Comparison of ENCODE assay signal across 8 cellular contexts in genomic region chr16:20740007-20740883, GRCh38. TPM values are rescaled to one million over a fixed set of nuclear protein-coding genes. Genes with fewer than 3 reads are reported as not detected.
DNase-seq lines count a peak whose midpoint lies in the region; ATAC-seq, FAIRE-seq and TF ChIP-seq lines count a peak whose summit lies in the region.

No MANE protein-coding gene starts in this region.

- H3K4me2 ChIP-seq in A549, result peak overlapping the region; percentile 85

- H3K27ac ChIP-seq in A549 (peak overlapping the region; percentile 95 to 96), neutrophil (peak overlapping the region; percentile 94)

- no peak for TF ChIP-seq RAD21 in A549 (conservative IDR thresholded peaks at IDR 0.05 in 1 of 2, IDR thresholded peaks at IDR 0.05 in 1 of 2)

- peak; percentile 44 for TF ChIP-seq CTCF in A549 (IDR thresholded peaks at IDR 0.05)
- TF ChIP-seq CTCF in GM12873 (IDR thresholded peaks at IDR 0.05; ENCODE audit: insufficient read depth, low read depth, low read length, missing control alignments), result peak; percentile 48
- TF ChIP-seq CTCF in neutrophil (IDR thresholded peaks at IDR 0.05), result no peak

- POLR2A ChIA-PET in A549 (lab: Yijun Ruan, JAX), result interaction anchor here (1.5 to 1.7 kb wide), 2 partner anchors 14 to 24 kb away, joined by 4 to 6 read pairs; partner anchors contain the start of gene ACSM3

- TF ChIP-seq POLR2A in A549 (IDR thresholded peaks at IDR 0.05; ENCODE audit: low read length), result no peak

- peaks cover 6% of the 10 kb centered on the region for H3K4me1 ChIP-seq in A549
- peaks cover 22 to 25% of the 10 kb centered on the region in 2 experiments for H3K4me1 ChIP-seq in neutrophil (ENCODE audit: control insufficient read depth in 1 of 2, insufficient read depth in 1 of 2, low read depth in 1 of 2, low read length in 1 of 2)

- H3K4me3 ChIP-seq in A549 (peak overlapping the region; percentile 89), neutrophil (ENCODE audit: low read depth in 1 of 2, low read length in 1 of 2) (peak overlapping the region; percentile 99)

- no peaks in the 10 kb centered on the region for H3K27me3 ChIP-seq in neutrophil

- H3K9me3 ChIP-seq in A549, result no peaks in the 10 kb centered on the region
- H3K9me3 ChIP-seq in neutrophil, result no peaks in the 10 kb centered on the region

- FAIRE-seq in A549 (lab: Jason Lieb, UNC), result no peak

- peaks cover 28% of the 10 kb centered on the region for H3K36me3 ChIP-seq in neutrophil

- peak; percentile 17 to 21 for DNase-seq in A549 (ENCODE audit: low read depth in 1 of 2, low spot score in 1 of 2)
- DNase-seq in T-helper 9 cell, result peak; percentile 2
- no peak for DNase-seq in OCI-M2 (lab: John Stamatoyannopoulos, UW; ENCODE audit: unreplicated experiment)
- DNase-seq in DMS114 treated with DMSO at 0.1 percent for 48 hours (lab: John Stamatoyannopoulos, UW; ENCODE audit: unreplicated experiment), result no peak
- DNase-seq in NCI-H2171 treated with DMSO at 0.1 percent for 48 hours (lab: John Stamatoyannopoulos, UW), result no peak

- ATAC-seq in A549, result peak; percentile 28 to 49; a peak in 4 of 6 replicates
- peak; percentile 41 for ATAC-seq in esophagus mucosa

- TF ChIP-seq EP300 in A549 (IDR thresholded peaks at IDR 0.05), result no peak

- 38% methylated on average over 11 of the region's 11 CpGs for WGBS in A549 (ENCODE audit: missing lambda C conversion rate)

- CTCF ChIA-PET in A549 (lab: Yijun Ruan, JAX), result interaction anchor here (1.4 to 1.6 kb wide), 3 partner anchors 9 to 109 kb away, joined by 3 to 6 read pairs (median 4); partner anchors contain the start of genes ERI2 and REXO5

TF ChIP-seq in A549, 52 proteins besides CTCF, POLR2A, EP300 and RAD21:
- TF ChIP-seq GATA3 (IDR thresholded peaks at IDR 0.05; ENCODE audit: borderline replicate concordance) (no peak), MAFK (IDR thresholded peaks at IDR 0.05; ENCODE audit: partially characterized antibody) (peak; percentile 24)

RNA-seq across cellular contexts. Expression of gene THUMPD1, which starts 1.4 kb away (rescaled TPM):
- polyA plus RNA-seq in A549 (2011; rRNA removed) (30.0 and 47.7 TPM in 2 replicates), A549 (2017; fragmentation: RNase III; extraction: RNeasy Plus Mini Kit Qiagen cat#74134 plus additional on column Dnase treatment) (25.9 to 27.8 TPM (median 27.8 TPM) in 3 replicates)
- polyA plus RNA-seq in A549 (2012; cell fraction: cytosol; rRNA removed), result 25.2 and 32.5 TPM in 2 replicates
- 16.3 and 47.7 TPM in 2 replicates for polyA plus RNA-seq in A549 (2012; cell fraction: nucleus; rRNA removed)
- polyA minus RNA-seq in A549 (2011; rRNA and poly(A)+ RNA removed), result 25.5 and 27.4 TPM in 2 replicates
- total RNA-seq in esophagus mucosa, result 15.1 TPM

RNA-seq across cellular contexts. Expression of gene ACSM3, which starts 23.6 kb away (rescaled TPM):
- polyA plus RNA-seq in A549 (2011; rRNA removed) (15.7 and 17.8 TPM in 2 replicates), A549 (2017; fragmentation: RNase III; extraction: RNeasy Plus Mini Kit Qiagen cat#74134 plus additional on column Dnase treatment) (2.9 to 3.3 TPM (median 3.1 TPM) in 3 replicates)
- 3.2 and 3.8 TPM in 2 replicates for polyA plus RNA-seq in A549 (2012; cell fraction: cytosol; rRNA removed)
- polyA plus RNA-seq in A549 (2012; cell fraction: nucleus; rRNA removed), result 1.6 and 2.4 TPM in 2 replicates
- polyA minus RNA-seq in A549 (2011; rRNA and poly(A)+ RNA removed), result 5.6 and 6.0 TPM in 2 replicates
- 1.5 TPM for total RNA-seq in esophagus mucosa

RNA-seq across cellular contexts. Expression of gene ACSM1, which starts 42.8 kb away (rescaled TPM):
- polyA plus RNA-seq in A549 (2011; rRNA removed) (not detected in 2 replicates), A549 (2017; fragmentation: RNase III; extraction: RNeasy Plus Mini Kit Qiagen cat#74134 plus additional on column Dnase treatment) (not detected in 3 replicates)
- not detected in 2 replicates for polyA plus RNA-seq in A549 (2012; cell fraction: cytosol; rRNA removed)
- not detected in 2 replicates for polyA plus RNA-seq in A549 (2012; cell fraction: nucleus; rRNA removed)
- polyA minus RNA-seq in A549 (2011; rRNA and poly(A)+ RNA removed), result not detected in 2 replicates
- total RNA-seq in esophagus mucosa, result 0.64 TPM

Comparison
In these comparisons a context has a peak if more than half of its experiments do, and no peak if none do; other contexts are left out.
1. DNase-seq: peak in A549 (2 of 2) and T-helper 9 cell (single experiment); none in OCI-M2 (single experiment), DMS114 treated with DMSO at 0.1 percent for 48 hours (single experiment) and NCI-H2171 treated with DMSO at 0.1 percent for 48 hours (single experiment).